Comparison of ENCODE assay signal across 8 cellular contexts in genomic region chr6:65642776-65643175, GRCh38.
"Had no signal": no experiment of that assay in that cellular context is flagged by ENCODE, and none has a peak within 500 bp of the region (broad histone marks: within the 10 kb centered on the region; RNA-seq: fewer than 3 reads in every experiment).

No MANE protein-coding gene starts in this region.

- H3K4me1 Mint-ChIP-seq: GM23338, IgD-negative memory B cell had no signal

- H3K4me3 ChIP-seq: GM23338, HAP-1 had no signal

- DNase-seq: H7, HFFc6, KBM-7 had no signal

- H3K4me2 ChIP-seq: GM23338 had no signal

- H2AFZ ChIP-seq: GM23338 had no signal

- H3K27me3 Mint-ChIP-seq: IgD-negative memory B cell had no signal

- FAIRE-seq: HTR-8/SVneo had no signal

- ATAC-seq: GM23338, HCT116 had no signal

- H3K36me3 Mint-ChIP-seq: IgD-negative memory B cell had no signal

- H3K36me3 ChIP-seq: HAP-1 had no signal

- H3K27ac Mint-ChIP-seq: GM23338, HFFc6, IgD-negative memory B cell had no signal

- H3K4me3 Mint-ChIP-seq: GM23338, HFFc6, IgD-negative memory B cell had no signal

- H3K9me3 ChIP-seq: HAP-1 had no signal
